In the genomic region with DNA sequence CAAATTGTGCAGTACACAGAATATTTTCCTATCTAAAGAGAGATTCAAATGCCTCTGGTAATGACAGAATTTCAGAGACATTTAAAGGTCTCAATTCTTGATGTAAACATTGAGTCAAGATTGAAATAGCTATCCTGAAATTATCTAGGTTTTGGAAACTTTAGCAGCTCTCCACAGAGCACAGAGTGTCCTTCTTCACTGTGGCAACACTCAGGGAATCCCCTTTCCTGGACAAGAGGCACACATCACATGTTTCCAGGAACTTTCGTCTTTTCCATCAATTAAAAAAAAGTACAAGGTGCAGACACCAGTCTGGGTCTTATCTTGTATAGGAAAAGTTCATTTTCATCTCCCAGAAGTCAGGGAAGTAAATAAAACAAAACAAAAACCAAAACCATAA, we compare ENCODE assay signal across 20 cellular contexts.
"Had no signal": no experiment of that assay in that cellular context is flagged by ENCODE, and none has a peak within 500 bp of the region (broad histone marks: within the 10 kb centered on the region; RNA-seq: fewer than 3 reads in every experiment).

No MANE protein-coding gene starts in this region.

- H3K9me3 ChIP-seq: left ventricle myocardium inferior, neutrophil, ovary, tibial artery had no signal

- H3K36me3 ChIP-seq: left ventricle myocardium inferior, neutrophil, ovary, tibial artery, WERI-Rb-1 had no signal

- H3K27me3 ChIP-seq: foreskin keratinocyte, neutrophil, ovary, tibial artery had no signal

- H3K27ac ChIP-seq: coronary artery, foreskin keratinocyte, left ventricle myocardium inferior, neutrophil, ovary, tibial artery, WERI-Rb-1 had no signal

- DNase-seq: activated CD4-positive, alpha-beta T cell treated with anti-CD3 and anti-CD28 coated beads, Interleukin-2, amount 50 U/mL, for 1 hour; activated CD4-positive, CD25-positive, alpha-beta regulatory T cell treated with anti-CD3 and anti-CD28 coated beads, Interleukin-2, amount 50 U/mL, for 72 hours; activated CD8-positive, alpha-beta T cell treated with anti-CD3 and anti-CD28 coated beads, Interleukin-2, amount 10 ng/mL, durations not matched to agents 7 days and 5 days; activated gamma-delta T cell; activated naive CD4-positive, alpha-beta T cell treated with anti-CD3 and anti-CD28 coated beads, Interleukin-2, amount 50 U/mL, for 16 hours; activated naive CD8-positive, alpha-beta T cell treated with anti-CD3 and anti-CD28 coated beads, Interleukin-2, amount 50 U/mL, for 24 hours; aorta; foreskin keratinocyte; left ventricle myocardium inferior; mammary epithelial cell; midbrain; natural killer cell; ovary; stimulated activated CD4-positive, alpha-beta T cell treated with anti-CD3 and anti-CD28 coated beads, Interleukin-4, amount 100 ng/mL, for 1 hour; stimulated activated naive CD4-positive, alpha-beta T cell; T-helper 1 cell; tibial artery; WERI-Rb-1 had no signal

- H3K4me1 ChIP-seq: foreskin keratinocyte had no signal

- H3K4me3 ChIP-seq: coronary artery, left ventricle myocardium inferior, ovary, tibial artery had no signal
